In genomic region chr22:49780992-49781782, GRCh38 we compare ENCODE assay signal across 29 cellular contexts. TPM values are rescaled to one million over a fixed set of nuclear protein-coding genes. Genes with fewer than 3 reads are reported as not detected.
DNase-seq lines count a peak whose midpoint lies in the region; ATAC-seq and TF ChIP-seq lines count a peak whose summit lies in the region.
"Had no signal": no experiment of that assay in that cellular context is flagged by ENCODE, and none has a peak within 500 bp of the region (broad histone marks: within the 10 kb centered on the region; RNA-seq: fewer than 3 reads in every experiment).

No MANE protein-coding gene starts in this region.

- ATAC-seq in left ventricle myocardium superior, result no peak
- no peak for ATAC-seq in Right ventricle myocardium superior (ENCODE audit: poor library complexity)
- ATAC-seq in GM21447 (IDR thresholded peaks at IDR 0.05; ENCODE audit: unreplicated experiment), result no peak
- ATAC-seq: T-cell had no signal

- peak overlapping the region; percentile 48 for H3K27ac Mint-ChIP-seq in glutamatergic neuron (ENCODE audit: unreplicated experiment)
- H3K27ac Mint-ChIP-seq: activated T-helper 1 cell treated with anti-CD3 and anti-CD28 coated beads, Interleukin-12 subunit alpha, Interleukin-12 subunit beta, Interleukin-2, Interleukin-4 antibody, amounts not matched to agents 30 ng/mL and 10 ng/mL and 1 ng/mL, durations not matched to agents 14 hours and 24 hours and 36 hours; naive B cell; T-cell had no signal

- H3K9me3 ChIP-seq in SJCRH30 (replicated peaks), result no peaks in the 10 kb centered on the region
- H3K9me3 ChIP-seq in thymus (ENCODE audit: control insufficient read depth), result no peaks in the 10 kb centered on the region
- no peaks in the 10 kb centered on the region for H3K9me3 ChIP-seq in sigmoid colon
- H3K9me3 ChIP-seq: pancreas, thyroid gland had no signal

- peaks cover 26% of the 10 kb centered on the region for H3K4me1 ChIP-seq in SJCRH30
- peaks cover under 1% of the 10 kb centered on the region for H3K4me1 ChIP-seq in thymus (ENCODE audit: control insufficient read depth, insufficient read depth, low read length)
- peaks cover 0 to 48% (median 41%) of the 10 kb centered on the region in 4 donors for H3K4me1 ChIP-seq in sigmoid colon
- H3K4me1 ChIP-seq: pancreas, thyroid gland had no signal

- H3K4me1 Mint-ChIP-seq in glutamatergic neuron (ENCODE audit: low read depth, unreplicated experiment), result peaks cover 13% of the 10 kb centered on the region

- peak overlapping the region; percentile 85 for H3K27ac ChIP-seq in SJCRH30
- H3K27ac ChIP-seq in thymus (ENCODE audit: low read depth), result peak overlapping the region; percentile 65
- H3K27ac ChIP-seq in sigmoid colon, result peak overlapping the region in 2 of 4 donors; percentile 3 to 51
- H3K27ac ChIP-seq: pancreas, skin epidermis, thyroid gland, VCaP had no signal

- H3K9me3 Mint-ChIP-seq in glutamatergic neuron (ENCODE audit: unreplicated experiment), result peaks cover 5% of the 10 kb centered on the region
- H3K9me3 Mint-ChIP-seq: activated T-helper 1 cell treated with anti-CD3 and anti-CD28 coated beads, Interleukin-12 subunit alpha, Interleukin-12 subunit beta, Interleukin-2, Interleukin-4 antibody, amounts not matched to agents 30 ng/mL and 10 ng/mL and 1 ng/mL, durations not matched to agents 14 hours and 24 hours and 36 hours; brain; CD4-positive, alpha-beta memory T cell; naive B cell; T-cell had no signal

- H3K27me3 ChIP-seq in SJCRH30, result no peaks in the 10 kb centered on the region
- no peaks in the 10 kb centered on the region for H3K27me3 ChIP-seq in thymus (ENCODE audit: control insufficient read depth, insufficient read depth)
- H3K27me3 ChIP-seq in sigmoid colon, result no peaks in the 10 kb centered on the region
- H3K27me3 ChIP-seq: pancreas, thyroid gland had no signal

- no peak for TF ChIP-seq EP300 in sigmoid colon (IDR thresholded peaks at IDR 0.05)

- TF ChIP-seq CTCF in glutamatergic neuron (IDR thresholded peaks at IDR 0.05; ENCODE audit: partially characterized antibody, unreplicated experiment) (no peak), sigmoid colon (IDR thresholded peaks at IDR 0.05) (no peak)

- TF ChIP-seq POLR2A in sigmoid colon (IDR thresholded peaks at IDR 0.05), result no peak

- WGBS in thymus, result 83% methylated on average over 29 of the region's 29 CpGs
- 91 to 93% methylated on average over 29 of the region's 29 CpGs for WGBS in sigmoid colon, 2 donors

- H3K4me3 Mint-ChIP-seq in glutamatergic neuron (ENCODE audit: unreplicated experiment), result no peak overlapping the region
- H3K4me3 Mint-ChIP-seq: activated T-helper 1 cell treated with anti-CD3 and anti-CD28 coated beads, Interleukin-12 subunit alpha, Interleukin-12 subunit beta, Interleukin-2, Interleukin-4 antibody, amounts not matched to agents 30 ng/mL and 10 ng/mL and 1 ng/mL, durations not matched to agents 14 hours and 24 hours and 36 hours; brain; CD4-positive, alpha-beta memory T cell; naive B cell; T-cell had no signal

- no peak overlapping the region for H3K4me3 ChIP-seq in SJCRH30
- no peak overlapping the region for H3K4me3 ChIP-seq in thymus (ENCODE audit: low read length)
- H3K4me3 ChIP-seq in sigmoid colon, result no peak overlapping the region
- H3K4me3 ChIP-seq: pancreas, skin epidermis, thyroid gland had no signal

- DNase-seq in left ventricle myocardium superior (peak; percentile 27), Right ventricle myocardium superior (no peak), SJCRH30 (no peak), glutamatergic neuron (no peak), sigmoid colon (no peak)
- DNase-seq: activated CD8-positive, alpha-beta memory T cell treated with anti-CD3 and anti-CD28 coated beads for 24 hours; CD4-positive, alpha-beta memory T cell; dermis blood vessel endothelial cell; DMS53; foreskin fibroblast; GF-D8; islet precursor cell; mammary epithelial cell; MM.1S; naive B cell; NCI-H1694; NCI-H69; SHP77 treated with DMSO at 0.1 percent for 48 hours; stimulated activated CD4-positive, alpha-beta T cell treated with anti-CD3 and anti-CD28 coated beads, Interleukin-2, amount 100 ng/mL, for 24 hours; stimulated activated naive CD4-positive, alpha-beta T cell treated with Interleukin-2 at 50 U/mL for 16 hours; T-cell; thyroid gland had no signal

- H3K36me3 ChIP-seq in SJCRH30 (peaks cover 49% of the 10 kb centered on the region), thymus (ENCODE audit: control insufficient read depth, insufficient read depth) (peaks cover 91% of the 10 kb centered on the region), sigmoid colon (peaks cover 8 to 58% (median 37%) of the 10 kb centered on the region in 4 donors)

- intact Hi-C loops in left ventricle myocardium superior (cut with micrococcal nuclease) (no loop called here), Right ventricle myocardium superior (cut with DNase I) (loop anchor here (10.0 kb wide), 1 partner anchor 134 kb away; the partner anchor contains the start of genes ALG12 and CRELD2), sigmoid colon (cut with DNase I) (loop anchor here (10.0 kb wide), 1 partner anchor 424 kb away; the partner anchor contains the start of gene SELENOO)

- H3K27me3 Mint-ChIP-seq in glutamatergic neuron (ENCODE audit: unreplicated experiment), result peaks cover 5% of the 10 kb centered on the region
- H3K27me3 Mint-ChIP-seq: brain; CD4-positive, alpha-beta memory T cell; naive B cell; T-cell had no signal

- peaks cover 4% of the 10 kb centered on the region for H3K36me3 Mint-ChIP-seq in glutamatergic neuron (ENCODE audit: unreplicated experiment)
- H3K36me3 Mint-ChIP-seq: naive B cell had no signal

RNA-seq across cellular contexts. Expression of gene BRD1, which starts 46.5 kb away (rescaled TPM):
- total RNA-seq in left ventricle myocardium superior (18.7 TPM), Right ventricle myocardium superior (15.9 TPM), glutamatergic neuron (ENCODE audit: unreplicated experiment) (73.7 TPM), sigmoid colon (10 to 100 TPM; 31.1 to 52.6 (median 35.9) TPM)
- total RNA-seq in SJCRH30 (2014; rRNA removed; shearing (Covaris generic)), result 41.0 and 44.7 TPM in 2 replicates
- polyA plus RNA-seq in thymus (43.6 TPM), sigmoid colon (10 to 100 TPM; 12.6 to 21.5 (median 14.3) TPM)
